25 cellular contexts compared by ENCODE assay signal in genomic region chr1:9603307-9603706, GRCh38. TPM values are rescaled to one million over a fixed set of nuclear protein-coding genes. Genes with fewer than 3 reads are reported as not detected.
DNase-seq lines count a peak whose midpoint lies in the region; ATAC-seq, FAIRE-seq and TF ChIP-seq lines count a peak whose summit lies in the region.
"Had no signal": no experiment of that assay in that cellular context is flagged by ENCODE, and none has a peak within 500 bp of the region (broad histone marks: within the 10 kb centered on the region; RNA-seq: fewer than 3 reads in every experiment).

No MANE protein-coding gene starts in this region.

- DNase-seq in activated CD4-positive, alpha-beta T cell treated with anti-CD3 and anti-CD28 coated beads, Interleukin-2, amount 10 ng/mL, durations not matched to agents 7 days and 5 days: no peak
- no peak for DNase-seq in activated CD4-positive, alpha-beta T cell treated with anti-CD3 and anti-CD28 coated beads, Interleukin-2, amount 10 ng/mL, durations not matched to agents 24 days and 14 days
- DNase-seq in kidney (peak; percentile 62), thyroid gland (no peak), NCI-H1694 treated with DMSO at 0.1 percent for 48 hours (lab: John Stamatoyannopoulos, UW) (no peak)
- DNase-seq in stimulated activated naive B cell treated with anti-CD40 and anti-IgM and Interleukin-4, amounts not matched to agents 10 μg/mL and 1 μg/mL and 100 μg/mL, for 72 hours: no peak
- DNase-seq: 8988T; ACHN; AML-193; CD4-positive, alpha-beta T cell; CD8-positive, alpha-beta memory T cell; DMS 273 treated with DMSO at 0.1 percent for 48 hours; DMS79; EL; GDM1; GM23248; HCEC 1CT had no signal

- intact Hi-C loops in activated CD4-positive, alpha-beta T cell treated with anti-CD3 and anti-CD28 coated beads, Interleukin-2, amount 10 ng/mL, durations not matched to agents 24 days and 14 days (cut with micrococcal nuclease): no loop called here
- intact Hi-C loops in kidney (cut with DNase I): no loop called here
- intact Hi-C loops in thyroid gland (cut with DNase I): no loop called here

- ATAC-seq in stimulated activated naive B cell treated with anti-CD40 and anti-IgM and Interleukin-4, amounts not matched to agents 10 μg/mL and 1 μg/mL and 100 μg/mL, for 72 hours (replicated peaks): no peak
- ATAC-seq: A549, GM12878 had no signal

- TF ChIP-seq CTCF in kidney (IDR thresholded peaks at IDR 0.05; ENCODE audit: borderline replicate concordance, extremely low read depth, insufficient read depth) (no peak), thyroid gland (IDR thresholded peaks at IDR 0.05) (no peak)

- peaks cover 3 to 18% of the 10 kb centered on the region in 2 donors for H3K36me3 ChIP-seq in kidney (ENCODE audit: control insufficient read depth in 1 of 2, insufficient read depth in 2 of 2, low read length in 2 of 2)
- H3K36me3 ChIP-seq in thyroid gland: peaks cover 21 to 37% of the 10 kb centered on the region in 2 donors

- H3K27me3 ChIP-seq in thyroid gland: no peaks in the 10 kb centered on the region
- H3K27me3 ChIP-seq: BE2C; BLaER1 treated with 17β-estradiol and CSF1 and Interleukin-3, amounts not matched to agents 10 nM and 100 nM had no signal

- H3K9me3 Mint-ChIP-seq in activated CD4-positive, alpha-beta T cell treated with anti-CD3 and anti-CD28 coated beads, Interleukin-2, amount 10 ng/mL, durations not matched to agents 7 days and 5 days: no peaks in the 10 kb centered on the region
- H3K9me3 Mint-ChIP-seq in activated CD4-positive, alpha-beta T cell treated with anti-CD3 and anti-CD28 coated beads, Interleukin-2, amount 10 ng/mL, durations not matched to agents 24 days and 14 days: no peaks in the 10 kb centered on the region
- no peaks in the 10 kb centered on the region for H3K9me3 Mint-ChIP-seq in stimulated activated naive B cell treated with anti-CD40 and anti-IgM and Interleukin-4, amounts not matched to agents 10 μg/mL and 1 μg/mL and 100 μg/mL, for 72 hours
- H3K9me3 Mint-ChIP-seq: CD14-positive monocyte; CD4-positive, alpha-beta T cell; CD8-positive, alpha-beta memory T cell had no signal

- POLR2A ChIA-PET in activated CD4-positive, alpha-beta T cell treated with anti-CD3 and anti-CD28 coated beads, Interleukin-2, amount 10 ng/mL, durations not matched to agents 7 days and 5 days (lab: Charles Lee): no interaction called here

- no peak overlapping the region for H3K4me3 ChIP-seq in kidney (ENCODE audit: low read length in 2 of 2)
- no peak overlapping the region for H3K4me3 ChIP-seq in thyroid gland (replicated peaks in 1 of 3)
- H3K4me3 ChIP-seq: A549; BLaER1 treated with 17β-estradiol and CSF1 and Interleukin-3, amounts not matched to agents 10 nM and 100 nM; GM12878; GM23248 had no signal

- no peaks in the 10 kb centered on the region for H3K9me3 ChIP-seq in kidney (ENCODE audit: control insufficient read depth in 1 of 2, low read length in 2 of 2)
- H3K9me3 ChIP-seq in thyroid gland: no peaks in the 10 kb centered on the region
- H3K9me3 ChIP-seq: A549; BE2C; BLaER1 treated with 17β-estradiol and CSF1 and Interleukin-3, amounts not matched to agents 10 nM and 100 nM had no signal

- H3K4me3 Mint-ChIP-seq in activated CD4-positive, alpha-beta T cell treated with anti-CD3 and anti-CD28 coated beads, Interleukin-2, amount 10 ng/mL, durations not matched to agents 7 days and 5 days: no peak overlapping the region
- H3K4me3 Mint-ChIP-seq in activated CD4-positive, alpha-beta T cell treated with anti-CD3 and anti-CD28 coated beads, Interleukin-2, amount 10 ng/mL, durations not matched to agents 24 days and 14 days: no peak overlapping the region
- H3K4me3 Mint-ChIP-seq in stimulated activated naive B cell treated with anti-CD40 and anti-IgM and Interleukin-4, amounts not matched to agents 10 μg/mL and 1 μg/mL and 100 μg/mL, for 72 hours: no peak overlapping the region
- H3K4me3 Mint-ChIP-seq: CD14-positive monocyte; CD4-positive, alpha-beta T cell; CD8-positive, alpha-beta memory T cell had no signal

- H3K4me1 ChIP-seq in kidney (ENCODE audit: control insufficient read depth in 1 of 2, insufficient read depth in 1 of 2, low read depth in 1 of 2, low read length in 2 of 2): no peaks in the 10 kb centered on the region
- no peaks in the 10 kb centered on the region for H3K4me1 ChIP-seq in thyroid gland
- H3K4me1 ChIP-seq: A549 had no signal

- H3K4me1 Mint-ChIP-seq in activated CD4-positive, alpha-beta T cell treated with anti-CD3 and anti-CD28 coated beads, Interleukin-2, amount 10 ng/mL, durations not matched to agents 7 days and 5 days: no peaks in the 10 kb centered on the region
- no peaks in the 10 kb centered on the region for H3K4me1 Mint-ChIP-seq in activated CD4-positive, alpha-beta T cell treated with anti-CD3 and anti-CD28 coated beads, Interleukin-2, amount 10 ng/mL, durations not matched to agents 24 days and 14 days
- no peaks in the 10 kb centered on the region for H3K4me1 Mint-ChIP-seq in stimulated activated naive B cell treated with anti-CD40 and anti-IgM and Interleukin-4, amounts not matched to agents 10 μg/mL and 1 μg/mL and 100 μg/mL, for 72 hours
- H3K4me1 Mint-ChIP-seq: CD14-positive monocyte; CD8-positive, alpha-beta memory T cell had no signal

- TF ChIP-seq POLR2A in thyroid gland (IDR thresholded peaks at IDR 0.05): no peak

- H3K27ac ChIP-seq in kidney (ENCODE audit: low read depth in 2 of 2, low read length in 2 of 2) (no peak overlapping the region), thyroid gland (no peak overlapping the region)
- H3K27ac ChIP-seq: A549; BLaER1 treated with 17β-estradiol and CSF1 and Interleukin-3, amounts not matched to agents 10 nM and 100 nM; GM23248 had no signal

- no peaks in the 10 kb centered on the region for H3K27me3 Mint-ChIP-seq in activated CD4-positive, alpha-beta T cell treated with anti-CD3 and anti-CD28 coated beads, Interleukin-2, amount 10 ng/mL, durations not matched to agents 7 days and 5 days
- no peaks in the 10 kb centered on the region for H3K27me3 Mint-ChIP-seq in activated CD4-positive, alpha-beta T cell treated with anti-CD3 and anti-CD28 coated beads, Interleukin-2, amount 10 ng/mL, durations not matched to agents 24 days and 14 days
- no peaks in the 10 kb centered on the region for H3K27me3 Mint-ChIP-seq in stimulated activated naive B cell treated with anti-CD40 and anti-IgM and Interleukin-4, amounts not matched to agents 10 μg/mL and 1 μg/mL and 100 μg/mL, for 72 hours
- H3K27me3 Mint-ChIP-seq: CD4-positive, alpha-beta T cell; CD8-positive, alpha-beta memory T cell had no signal

- 86 to 98% methylated on average over 5 to 9 of the region's 14 CpGs for WGBS in thyroid gland, 2 donors

- peak overlapping the region; percentile 25 for H3K27ac Mint-ChIP-seq in activated CD4-positive, alpha-beta T cell treated with anti-CD3 and anti-CD28 coated beads, Interleukin-2, amount 10 ng/mL, durations not matched to agents 7 days and 5 days
- H3K27ac Mint-ChIP-seq in activated CD4-positive, alpha-beta T cell treated with anti-CD3 and anti-CD28 coated beads, Interleukin-2, amount 10 ng/mL, durations not matched to agents 24 days and 14 days: no peak overlapping the region
- peak overlapping the region; percentile 31 for H3K27ac Mint-ChIP-seq in stimulated activated naive B cell treated with anti-CD40 and anti-IgM and Interleukin-4, amounts not matched to agents 10 μg/mL and 1 μg/mL and 100 μg/mL, for 72 hours
- H3K27ac Mint-ChIP-seq: CD4-positive, alpha-beta T cell had no signal

- no peak overlapping the region for H3K9ac ChIP-seq in kidney (ENCODE audit: low read length in 2 of 2)
- H3K9ac ChIP-seq: GM23248 had no signal

- peaks cover 2% of the 10 kb centered on the region for H3K36me3 Mint-ChIP-seq in activated CD4-positive, alpha-beta T cell treated with anti-CD3 and anti-CD28 coated beads, Interleukin-2, amount 10 ng/mL, durations not matched to agents 7 days and 5 days (ENCODE audit: low read depth)
- peaks cover 13% of the 10 kb centered on the region for H3K36me3 Mint-ChIP-seq in activated CD4-positive, alpha-beta T cell treated with anti-CD3 and anti-CD28 coated beads, Interleukin-2, amount 10 ng/mL, durations not matched to agents 24 days and 14 days (ENCODE audit: low read depth)
- peaks cover 35 to 42% of the 10 kb centered on the region in 2 donors for H3K36me3 Mint-ChIP-seq in stimulated activated naive B cell treated with anti-CD40 and anti-IgM and Interleukin-4, amounts not matched to agents 10 μg/mL and 1 μg/mL and 100 μg/mL, for 72 hours

- CTCF ChIA-PET in activated CD4-positive, alpha-beta T cell treated with anti-CD3 and anti-CD28 coated beads, Interleukin-2, amount 10 ng/mL, durations not matched to agents 7 days and 5 days (lab: Charles Lee): interaction anchor here (1.0 to 2.0 kb wide), 2 partner anchors 12 to 230 kb away, joined by 4 to 6 read pairs; no protein-coding TSS in a partner anchor

- FAIRE-seq in kidney (lab: Jason Lieb, UNC): no peak
- FAIRE-seq: A549, D721Med, GM12878, GM19239, H1 had no signal

RNA-seq across cellular contexts. Expression of gene TMEM201, which starts 14.6 kb away (rescaled TPM):
- 10 to 100 TPM; 17.1 to 17.9 TPM for total RNA-seq in activated CD4-positive, alpha-beta T cell treated with anti-CD3 and anti-CD28 coated beads, Interleukin-2, amount 10 ng/mL, durations not matched to agents 7 days and 5 days
- 35.9 and 37.3 TPM in 2 replicates for total RNA-seq in activated CD4-positive, alpha-beta T cell treated with anti-CD3 and anti-CD28 coated beads, Interleukin-2, amount 10 ng/mL, durations not matched to agents 24 days and 14 days
- 13.2 TPM for total RNA-seq in kidney
- 9.1 TPM for polyA plus RNA-seq in kidney (ENCODE audit: insufficient read depth, low read depth, low replicate concordance)
- total RNA-seq in thyroid gland: 10 to 100 TPM in 1 of 4 donors, 1 to 10 TPM in 3; 3.0 to 11.3 (median 8.5) TPM

RNA-seq across cellular contexts. Expression of gene PIK3CD, which starts 48.2 kb away (rescaled TPM):
- 100 to 1,000 TPM; 222 to 242 TPM for total RNA-seq in activated CD4-positive, alpha-beta T cell treated with anti-CD3 and anti-CD28 coated beads, Interleukin-2, amount 10 ng/mL, durations not matched to agents 7 days and 5 days
- total RNA-seq in activated CD4-positive, alpha-beta T cell treated with anti-CD3 and anti-CD28 coated beads, Interleukin-2, amount 10 ng/mL, durations not matched to agents 24 days and 14 days: 233 TPM in 2 replicates
- 19.7 TPM for total RNA-seq in kidney
- 5.3 TPM for polyA plus RNA-seq in kidney (ENCODE audit: insufficient read depth, low read depth, low replicate concordance)
- 1 to 10 TPM; 5.9 to 9.5 (median 7.7) TPM for total RNA-seq in thyroid gland

Comparison
In these comparisons a context has a peak if more than half of its experiments do, and no peak if none do; other contexts are left out.
1. RNA of gene PIK3CD, which starts 48.2 kb away (total RNA-seq): 222 to 242 TPM in activated CD4-positive, alpha-beta T cell treated with anti-CD3 and anti-CD28 coated beads, Interleukin-2, amount 10 ng/mL, durations not matched to agents 7 days and 5 days and 233 TPM in activated CD4-positive, alpha-beta T cell treated with anti-CD3 and anti-CD28 coated beads, Interleukin-2, amount 10 ng/mL, durations not matched to agents 24 days and 14 days; 19.7 TPM in kidney (single experiment) and 5.9 to 9.5 TPM in thyroid gland; every median in the first group is over 10 times any median in the second.